31 cellular contexts compared by ENCODE assay signal in genomic region chr6:52409499-52409898, GRCh38. TPM values are rescaled to one million over a fixed set of nuclear protein-coding genes. Genes with fewer than 3 reads are reported as not detected.
DNase-seq lines count a peak whose midpoint lies in the region; ATAC-seq and TF ChIP-seq lines count a peak whose summit lies in the region.
"Had no signal": no experiment of that assay in that cellular context is flagged by ENCODE, and none has a peak within 500 bp of the region (broad histone marks: within the 10 kb centered on the region; RNA-seq: fewer than 3 reads in every experiment).

No MANE protein-coding gene starts in this region.

- ATAC-seq in CD4-positive, alpha-beta T cell (ENCODE audit: poor library complexity): no peak
- ATAC-seq in HG02763 (IDR thresholded peaks at IDR 0.05; ENCODE audit: unreplicated experiment) (no peak), HG03469 (IDR thresholded peaks at IDR 0.05; ENCODE audit: unreplicated experiment) (no peak)
- ATAC-seq: activated CD8-positive, alpha-beta memory T cell treated with anti-CD3 and anti-CD28 coated beads, Interleukin-2, amount 10 ng/mL, durations not matched to agents 7 days and 5 days; left lobe of liver; psoas muscle; Right ventricle myocardium inferior had no signal

- no peaks in the 10 kb centered on the region for H3K9me2 ChIP-seq in GM23248 (ENCODE audit: insufficient read depth)

- H3K4me1 ChIP-seq in GM23248 (ENCODE audit: insufficient read depth): peaks cover 12% of the 10 kb centered on the region
- H3K4me1 ChIP-seq: psoas muscle had no signal

- H3K79me2 ChIP-seq in GM23248 (ENCODE audit: insufficient read depth): no peaks in the 10 kb centered on the region

- peak overlapping the region; percentile 24 for H3K4me2 ChIP-seq in GM23248 (ENCODE audit: unreplicated experiment)
- H3K4me2 ChIP-seq: PC-9 had no signal

- H3K9me3 Mint-ChIP-seq in CD4-positive, alpha-beta T cell: no peaks in the 10 kb centered on the region
- H3K9me3 Mint-ChIP-seq in activated naive CD8-positive, alpha-beta T cell treated with anti-CD3 and anti-CD28 coated beads for 36 hours: no peaks in the 10 kb centered on the region
- H3K9me3 Mint-ChIP-seq: activated CD4-positive, alpha-beta T cell treated with anti-CD3 and anti-CD28 coated beads, Interleukin-2, amount 10 ng/mL, durations not matched to agents 7 days and 5 days; activated T-helper 1 cell treated with anti-CD3 and anti-CD28 coated beads, Interleukin-12 subunit alpha, Interleukin-12 subunit beta, Interleukin-2, Interleukin-4 antibody, amounts not matched to agents 30 ng/mL and 10 ng/mL and 1 ng/mL, durations not matched to agents 14 hours and 24 hours and 36 hours; brain had no signal

- peaks cover 13% of the 10 kb centered on the region for H3F3A ChIP-seq in GM23248 (ENCODE audit: insufficient read depth)

- POLR2A ChIA-PET in CD4-positive, alpha-beta T cell (lab: Charles Lee): interaction anchor here (0.9 kb wide), 1 partner anchor 19 kb away, joined by 7 read pairs; no protein-coding TSS in a partner anchor

- no peak overlapping the region for H3K9ac ChIP-seq in GM23248

- H3K9me3 ChIP-seq in CD4-positive, alpha-beta T cell (ENCODE audit: control insufficient read depth, low read length): no peaks in the 10 kb centered on the region
- no peaks in the 10 kb centered on the region for H3K9me3 ChIP-seq in GM23248 (ENCODE audit: low read depth)
- H3K9me3 ChIP-seq: psoas muscle, thoracic aorta had no signal

- H2AFZ ChIP-seq in GM23248: no peak overlapping the region
- H2AFZ ChIP-seq: PC-9 had no signal

- H3K36me3 Mint-ChIP-seq in CD4-positive, alpha-beta T cell (ENCODE audit: low read depth): peaks cover 21% of the 10 kb centered on the region
- peaks cover 3% of the 10 kb centered on the region for H3K36me3 Mint-ChIP-seq in activated naive CD8-positive, alpha-beta T cell treated with anti-CD3 and anti-CD28 coated beads for 36 hours
- H3K36me3 Mint-ChIP-seq: activated CD8-positive, alpha-beta memory T cell treated with anti-CD3 and anti-CD28 coated beads, Interleukin-2, amount 10 ng/mL, durations not matched to agents 7 days and 5 days had no signal

- 14 to 15% methylated on average over 1 of the region's 1 CpG for WGBS in GM23248 (ENCODE audit: low coverage in 1 of 2, low lambda C conversion rate in 2 of 2, missing lambda C conversion rate in 2 of 2), 2 experiments

- H3K4me3 Mint-ChIP-seq in CD4-positive, alpha-beta T cell: no peak overlapping the region
- no peak overlapping the region for H3K4me3 Mint-ChIP-seq in activated naive CD8-positive, alpha-beta T cell treated with anti-CD3 and anti-CD28 coated beads for 36 hours
- H3K4me3 Mint-ChIP-seq: activated CD4-positive, alpha-beta T cell treated with anti-CD3 and anti-CD28 coated beads, Interleukin-2, amount 10 ng/mL, durations not matched to agents 7 days and 5 days; activated CD8-positive, alpha-beta memory T cell treated with anti-CD3 and anti-CD28 coated beads, Interleukin-2, amount 10 ng/mL, durations not matched to agents 7 days and 5 days; activated T-helper 1 cell treated with anti-CD3 and anti-CD28 coated beads, Interleukin-12 subunit alpha, Interleukin-12 subunit beta, Interleukin-2, Interleukin-4 antibody, amounts not matched to agents 30 ng/mL and 10 ng/mL and 1 ng/mL, durations not matched to agents 14 hours and 24 hours and 36 hours; brain; CD4-positive, CD25-positive, alpha-beta regulatory T cell had no signal

- no peak for DNase-seq in CD4-positive, alpha-beta T cell
- DNase-seq in GM23248 (peak; percentile 73), fibroblast of peridontal ligament (ENCODE audit: extremely low read depth) (peak; percentile 67), SK-N-DZ (ENCODE audit: low spot score) (no peak)
- DNase-seq in activated naive CD8-positive, alpha-beta T cell treated with anti-CD3 and anti-CD28 coated beads for 36 hours: no peak
- DNase-seq in effector CD8-positive, alpha-beta T cell (lab: John Stamatoyannopoulos, UW): no peak
- DNase-seq: activated CD4-positive, alpha-beta T cell treated with anti-CD3 and anti-CD28 coated beads, Interleukin-2, amount 10 ng/mL, durations not matched to agents 7 days and 5 days; activated CD8-positive, alpha-beta memory T cell treated with anti-CD3 and anti-CD28 coated beads, Interleukin-2, amount 10 ng/mL, durations not matched to agents 7 days and 5 days; CD4-positive, CD25-positive, alpha-beta regulatory T cell; DMS 273 treated with DMSO at 0.1 percent for 48 hours; effector CD4-positive, alpha-beta T cell; EL; hippocampal formation; mesendoderm; NCI-H1092; NCI-H187 treated with DMSO at 0.1 percent for 48 hours; NCI-H526; NK-92 treated with Interleukin-12 subunit alpha and Interleukin-12 subunit beta, amount 100 ng/mL, for 24 hours; PC-9; psoas muscle; stimulated activated naive CD4-positive, alpha-beta T cell treated with Interleukin-2 at 50 U/mL for 16 hours; T1000; WERI-Rb-1 had no signal

- no peaks in the 10 kb centered on the region for H3K36me3 ChIP-seq in GM23248 (ENCODE audit: low read depth)
- H3K36me3 ChIP-seq: thoracic aorta, WERI-Rb-1 had no signal

- H3K27me3 ChIP-seq in CD4-positive, alpha-beta T cell (ENCODE audit: control insufficient read depth, insufficient read depth, low read length): no peaks in the 10 kb centered on the region
- H3K27me3 ChIP-seq in GM23248 (replicated peaks; ENCODE audit: insufficient read depth): no peaks in the 10 kb centered on the region

- H3K4me3 ChIP-seq in GM23248: no peak overlapping the region
- H3K4me3 ChIP-seq: PC-9, psoas muscle, thoracic aorta had no signal

- no peaks in the 10 kb centered on the region for H4K20me1 ChIP-seq in GM23248 (ENCODE audit: insufficient read depth)

- intact Hi-C loops in CD4-positive, alpha-beta T cell (cut with DNase I, micrococcal nuclease): loop anchor here in 1 of 2 experiments (10.0 kb wide), 1 partner anchor 245 kb away; no protein-coding TSS in a partner anchor

- no peaks in the 10 kb centered on the region for H3K27me3 Mint-ChIP-seq in CD4-positive, alpha-beta T cell
- no peaks in the 10 kb centered on the region for H3K27me3 Mint-ChIP-seq in activated naive CD8-positive, alpha-beta T cell treated with anti-CD3 and anti-CD28 coated beads for 36 hours
- H3K27me3 Mint-ChIP-seq: activated CD4-positive, alpha-beta T cell treated with anti-CD3 and anti-CD28 coated beads, Interleukin-2, amount 10 ng/mL, durations not matched to agents 7 days and 5 days; activated CD8-positive, alpha-beta memory T cell treated with anti-CD3 and anti-CD28 coated beads, Interleukin-2, amount 10 ng/mL, durations not matched to agents 7 days and 5 days; CD4-positive, CD25-positive, alpha-beta regulatory T cell had no signal

- no peak for TF ChIP-seq CTCF in CD4-positive, alpha-beta T cell (IDR thresholded peaks at IDR 0.05)

- H3K27ac ChIP-seq in CD4-positive, alpha-beta T cell (ENCODE audit: low read depth, low read length): no peak overlapping the region
- H3K27ac ChIP-seq in GM23248: no peak overlapping the region
- H3K27ac ChIP-seq: epithelial cell of prostate, PC-9, psoas muscle, thoracic aorta, WERI-Rb-1 had no signal

- CTCF ChIA-PET in CD4-positive, alpha-beta T cell (lab: Charles Lee): interaction anchor here (1.2 to 4.8 kb wide), 2 partner anchors 12 to 19 kb away, joined by 3 to 24 read pairs; no protein-coding TSS in a partner anchor

- in situ Hi-C loops in GM23248 (cut with MboI): loop anchor here (5.0 kb wide), 1 partner anchor 253 kb away; no protein-coding TSS in a partner anchor

- peak overlapping the region; percentile 64 for H3K27ac Mint-ChIP-seq in CD4-positive, alpha-beta T cell
- H3K27ac Mint-ChIP-seq in activated naive CD8-positive, alpha-beta T cell treated with anti-CD3 and anti-CD28 coated beads for 36 hours: peak overlapping the region; percentile 51
- H3K27ac Mint-ChIP-seq: activated CD4-positive, alpha-beta T cell treated with anti-CD3 and anti-CD28 coated beads, Interleukin-2, amount 10 ng/mL, durations not matched to agents 7 days and 5 days; activated CD8-positive, alpha-beta memory T cell treated with anti-CD3 and anti-CD28 coated beads, Interleukin-2, amount 10 ng/mL, durations not matched to agents 7 days and 5 days; activated T-helper 1 cell treated with anti-CD3 and anti-CD28 coated beads, Interleukin-12 subunit alpha, Interleukin-12 subunit beta, Interleukin-2, Interleukin-4 antibody, amounts not matched to agents 30 ng/mL and 10 ng/mL and 1 ng/mL, durations not matched to agents 14 hours and 24 hours and 36 hours had no signal

- peaks cover 28% of the 10 kb centered on the region for H3K4me1 Mint-ChIP-seq in CD4-positive, alpha-beta T cell (ENCODE audit: low read depth)
- peaks cover 23% of the 10 kb centered on the region for H3K4me1 Mint-ChIP-seq in activated naive CD8-positive, alpha-beta T cell treated with anti-CD3 and anti-CD28 coated beads for 36 hours
- H3K4me1 Mint-ChIP-seq: activated CD4-positive, alpha-beta T cell treated with anti-CD3 and anti-CD28 coated beads, Interleukin-2, amount 10 ng/mL, durations not matched to agents 7 days and 5 days; activated CD8-positive, alpha-beta memory T cell treated with anti-CD3 and anti-CD28 coated beads, Interleukin-2, amount 10 ng/mL, durations not matched to agents 7 days and 5 days; brain had no signal

RNA-seq across cellular contexts. Expression of gene EFHC1, which starts 10.6 kb away (rescaled TPM):
- total RNA-seq in CD4-positive, alpha-beta T cell: 1 to 10 TPM; 3.4 to 4.8 TPM
- total RNA-seq in GM23248 (2014; rRNA removed; shearing (Covaris generic)): 21.6 and 36.1 TPM in 2 replicates
- 25.0 and 29.7 TPM in 2 replicates for polyA plus RNA-seq in GM23248 (2016; fragmentation: Nextera tagmentation; extraction: Ambion mirVana)
- 1 to 10 TPM; 2.8 to 3.1 TPM for total RNA-seq in activated naive CD8-positive, alpha-beta T cell treated with anti-CD3 and anti-CD28 coated beads for 36 hours
- 18.0 and 22.3 TPM in 2 replicates for polyA plus RNA-seq in SK-N-DZ (2014; cell fraction: cytosol; rRNA removed)
- 185 and 253 TPM in 2 replicates for polyA plus RNA-seq in SK-N-DZ (2014; cell fraction: nucleus; rRNA removed)

RNA-seq across cellular contexts. Expression of gene PAQR8, which starts 47.5 kb away (rescaled TPM):
- total RNA-seq in CD4-positive, alpha-beta T cell: 1 to 10 TPM; 1.8 to 1.9 TPM
- total RNA-seq in GM23248 (2014; rRNA removed; shearing (Covaris generic)): 1.5 and 3.4 TPM in 2 replicates
- polyA plus RNA-seq in GM23248 (2016; fragmentation: Nextera tagmentation; extraction: Ambion mirVana): 1.8 and 2.5 TPM in 2 replicates
- 10 to 100 TPM; 11.0 to 11.4 TPM for total RNA-seq in activated naive CD8-positive, alpha-beta T cell treated with anti-CD3 and anti-CD28 coated beads for 36 hours
- 63.1 and 66.3 TPM in 2 replicates for polyA plus RNA-seq in SK-N-DZ (2014; cell fraction: cytosol; rRNA removed)
- polyA plus RNA-seq in SK-N-DZ (2014; cell fraction: nucleus; rRNA removed): 14.9 and 19.3 TPM in 2 replicates

Comparison
In these comparisons a context has a peak if more than half of its experiments do, and no peak if none do; other contexts are left out.
1. DNase-seq: peak in GM23248 (single experiment) and fibroblast of peridontal ligament (single experiment); none in CD4-positive, alpha-beta T cell (0 of 10), activated naive CD8-positive, alpha-beta T cell treated with anti-CD3 and anti-CD28 coated beads for 36 hours (single experiment), SK-N-DZ (single experiment) and effector CD8-positive, alpha-beta T cell (single experiment).